ENCODE assay signal across 10 cellular contexts in genomic region chr21:26795866-26796329, GRCh38. TPM values are rescaled to one million over a fixed set of nuclear protein-coding genes. Genes with fewer than 3 reads are reported as not detected.
DNase-seq lines count a peak whose midpoint lies in the region; ATAC-seq, FAIRE-seq and TF ChIP-seq lines count a peak whose summit lies in the region.
"Had no signal": no experiment of that assay in that cellular context is flagged by ENCODE, and none has a peak within 500 bp of the region (broad histone marks: within the 10 kb centered on the region; RNA-seq: fewer than 3 reads in every experiment).

No MANE protein-coding gene starts in this region.

- no peak overlapping the region for H2AFZ ChIP-seq in astrocyte (ENCODE audit: low read depth, low read length)

- H3K27ac Mint-ChIP-seq in astrocyte (ENCODE audit: unreplicated experiment): peak overlapping the region; percentile 90
- H3K27ac Mint-ChIP-seq in activated CD8-positive, alpha-beta T cell treated with anti-CD3 and anti-CD28 coated beads, Interleukin-2, amount 10 ng/mL, durations not matched to agents 7 days and 5 days: no peak overlapping the region
- H3K27ac Mint-ChIP-seq: T-helper 1 cell treated with Interleukin-12 subunit alpha and Interleukin-12 subunit beta and Interleukin-4 antibody, amounts not matched to agents 30 μg/mL and 1 μg/mL, for 36 hours had no signal

- no peak for TF ChIP-seq POLR2A in spleen (IDR thresholded peaks at IDR 0.05)

- peaks cover 15% of the 10 kb centered on the region for H3K4me1 Mint-ChIP-seq in astrocyte (ENCODE audit: low read depth, unreplicated experiment)
- no peaks in the 10 kb centered on the region for H3K4me1 Mint-ChIP-seq in activated CD8-positive, alpha-beta T cell treated with anti-CD3 and anti-CD28 coated beads, Interleukin-2, amount 10 ng/mL, durations not matched to agents 7 days and 5 days (ENCODE audit: low read depth)

- H3K27ac ChIP-seq in astrocyte (ENCODE audit: low read depth, low read length) (no peak overlapping the region), spleen (no peak overlapping the region)

- no peak overlapping the region for H3K9ac ChIP-seq in astrocyte (ENCODE audit: low read length)

- peak; percentile 1 for DNase-seq in HT-29 (ENCODE audit: low spot score)
- peak; percentile 89 for DNase-seq in astrocyte (ENCODE audit: low read depth)
- peak; percentile 64 for DNase-seq in kidney epithelial cell (ENCODE audit: low read depth)
- peak; percentile 80 for DNase-seq in stromal cell of bone marrow (ENCODE audit: low read depth)
- DNase-seq in spleen: no peak
- DNase-seq in DMS 273 (lab: John Stamatoyannopoulos, UW; ENCODE audit: unreplicated experiment): no peak
- no peak for DNase-seq in activated CD8-positive, alpha-beta T cell treated with anti-CD3 and anti-CD28 coated beads, Interleukin-2, amount 10 ng/mL, durations not matched to agents 7 days and 5 days

- H3K4me3 Mint-ChIP-seq in astrocyte (ENCODE audit: unreplicated experiment): peak overlapping the region; percentile 17
- H3K4me3 Mint-ChIP-seq in activated CD8-positive, alpha-beta T cell treated with anti-CD3 and anti-CD28 coated beads, Interleukin-2, amount 10 ng/mL, durations not matched to agents 7 days and 5 days: no peak overlapping the region
- H3K4me3 Mint-ChIP-seq: T-helper 1 cell treated with Interleukin-12 subunit alpha and Interleukin-12 subunit beta and Interleukin-4 antibody, amounts not matched to agents 30 μg/mL and 1 μg/mL, for 36 hours had no signal

- POLR2A ChIA-PET in activated CD8-positive, alpha-beta T cell treated with anti-CD3 and anti-CD28 coated beads, Interleukin-2, amount 10 ng/mL, durations not matched to agents 7 days and 5 days (lab: Charles Lee): no interaction called here

- intact Hi-C loops in spleen (cut with DNase I; ENCODE audit: low total_unique reads): no loop called here

- peak overlapping the region; percentile 54 for H3K4me2 ChIP-seq in astrocyte (ENCODE audit: low read length)

- TF ChIP-seq CTCF in astrocyte (IDR thresholded peaks at IDR 0.05; ENCODE audit: insufficient read depth, low read depth, low read length): no peak
- TF ChIP-seq CTCF in kidney epithelial cell (IDR thresholded peaks at IDR 0.05; ENCODE audit: insufficient read depth, low read length, poor library complexity, severe bottlenecking): no peak
- TF ChIP-seq CTCF in spleen (IDR thresholded peaks at IDR 0.05 in 8 of 11, conservative IDR thresholded peaks at IDR 0.05 in 3 of 11): no peak

- H4K20me1 ChIP-seq in astrocyte (ENCODE audit: insufficient read depth, low read length): no peaks in the 10 kb centered on the region

- H3K9me3 ChIP-seq in astrocyte (ENCODE audit: insufficient read depth, low read depth, low read length): no peaks in the 10 kb centered on the region
- H3K9me3 ChIP-seq in spleen: peaks cover 0 to 8% (median 0%) of the 10 kb centered on the region in 8 donors

- CTCF ChIA-PET in activated CD8-positive, alpha-beta T cell treated with anti-CD3 and anti-CD28 coated beads, Interleukin-2, amount 10 ng/mL, durations not matched to agents 7 days and 5 days (lab: Charles Lee): no interaction called here

- H3K27me3 Mint-ChIP-seq in astrocyte (ENCODE audit: low read depth, unreplicated experiment): no peaks in the 10 kb centered on the region
- H3K27me3 Mint-ChIP-seq in activated CD8-positive, alpha-beta T cell treated with anti-CD3 and anti-CD28 coated beads, Interleukin-2, amount 10 ng/mL, durations not matched to agents 7 days and 5 days (ENCODE audit: low read depth): no peaks in the 10 kb centered on the region

- H3K79me2 ChIP-seq in astrocyte (ENCODE audit: insufficient read depth, low read length): no peaks in the 10 kb centered on the region

- H3K27me3 ChIP-seq in astrocyte (ENCODE audit: insufficient read depth, low read length) (no peaks in the 10 kb centered on the region), kidney epithelial cell (ENCODE audit: control insufficient read depth, insufficient read depth, low read length) (no peaks in the 10 kb centered on the region), spleen (replicated peaks in 1 of 7) (no peaks in the 10 kb centered on the region)

- no peaks in the 10 kb centered on the region for H3K9me3 Mint-ChIP-seq in astrocyte (ENCODE audit: unreplicated experiment)
- H3K9me3 Mint-ChIP-seq in activated CD8-positive, alpha-beta T cell treated with anti-CD3 and anti-CD28 coated beads, Interleukin-2, amount 10 ng/mL, durations not matched to agents 7 days and 5 days (ENCODE audit: insufficient read depth): peaks cover 7% of the 10 kb centered on the region

- H3K36me3 Mint-ChIP-seq in astrocyte (ENCODE audit: low read depth, unreplicated experiment): no peaks in the 10 kb centered on the region
- H3K36me3 Mint-ChIP-seq in activated CD8-positive, alpha-beta T cell treated with anti-CD3 and anti-CD28 coated beads, Interleukin-2, amount 10 ng/mL, durations not matched to agents 7 days and 5 days (ENCODE audit: low read depth): no peaks in the 10 kb centered on the region

- H3K4me1 ChIP-seq in astrocyte (ENCODE audit: insufficient read depth, low read length) (peaks cover 3% of the 10 kb centered on the region), spleen (no peaks in the 10 kb centered on the region)

- H3K4me3 ChIP-seq in astrocyte (ENCODE audit: insufficient read depth, low read depth, low read length) (no peak overlapping the region), kidney epithelial cell (ENCODE audit: low read depth, low read length) (no peak overlapping the region), spleen (no peak overlapping the region)
- H3K4me3 ChIP-seq: lung had no signal

- ATAC-seq in GM19452 (IDR thresholded peaks at IDR 0.05; ENCODE audit: unreplicated experiment): no peak
- no peak for ATAC-seq in activated CD8-positive, alpha-beta T cell treated with anti-CD3 and anti-CD28 coated beads, Interleukin-2, amount 10 ng/mL, durations not matched to agents 7 days and 5 days

- no peaks in the 10 kb centered on the region for H3K36me3 ChIP-seq in astrocyte (ENCODE audit: insufficient read depth, low read length)
- no peaks in the 10 kb centered on the region for H3K36me3 ChIP-seq in kidney epithelial cell (ENCODE audit: control insufficient read depth, insufficient read depth, low read length)
- no peaks in the 10 kb centered on the region for H3K36me3 ChIP-seq in spleen

- WGBS in spleen, 5 donors: 54 to 76% (median 67%) methylated on average over 6 of the region's 6 CpGs

- peak; percentile 5 for FAIRE-seq in astrocyte (lab: Jason Lieb, UNC)

RNA-seq across cellular contexts. Expression of gene ADAMTS1, which starts 49.3 kb away (rescaled TPM):
- total RNA-seq in HT-29 (2014; rRNA removed; shearing (Covaris generic)): not detected in 2 replicates
- 139 and 141 TPM in 2 replicates for total RNA-seq in astrocyte
- 27.1 and 32.9 TPM in 2 replicates for total RNA-seq in kidney epithelial cell
- 10 to 100 TPM; 15.9 to 71.6 (median 29.6) TPM for total RNA-seq in spleen
- 10 to 100 TPM in 1 of 3 donors, 1 to 10 TPM in 2; 2.3 to 11.2 (median 7.8) TPM for polyA plus RNA-seq in spleen
- total RNA-seq in activated CD8-positive, alpha-beta T cell treated with anti-CD3 and anti-CD28 coated beads, Interleukin-2, amount 10 ng/mL, durations not matched to agents 7 days and 5 days: 1 to 10 TPM in 1 of 2 experiments, under 1 TPM in 1; 0.99 to 1.4 TPM

Comparison
In these comparisons a context has a peak if more than half of its experiments do, and no peak if none do; other contexts are left out.
1. DNase-seq: peak in HT-29 (single experiment), astrocyte (single experiment), kidney epithelial cell (single experiment) and stromal cell of bone marrow (single experiment); none in spleen (single experiment), DMS 273 (single experiment) and activated CD8-positive, alpha-beta T cell treated with anti-CD3 and anti-CD28 coated beads, Interleukin-2, amount 10 ng/mL, durations not matched to agents 7 days and 5 days (single experiment).
2. RNA of gene ADAMTS1, which starts 49.3 kb away (total RNA-seq): 139 to 141 TPM in astrocyte, 15.9 to 71.6 TPM in spleen and 27.1 to 32.9 TPM in kidney epithelial cell; 0.99 to 1.4 TPM in activated CD8-positive, alpha-beta T cell treated with anti-CD3 and anti-CD28 coated beads, Interleukin-2, amount 10 ng/mL, durations not matched to agents 7 days and 5 days and not detected in HT-29; every median in the first group is over 4 times any median in the second.